10 cellular contexts compared by ENCODE assay signal in genomic region chr9:120402741-120403542, GRCh38.
DNase-seq lines count a peak whose midpoint lies in the region; ATAC-seq, FAIRE-seq and TF ChIP-seq lines count a peak whose summit lies in the region.
"Had no signal": no experiment of that assay in that cellular context is flagged by ENCODE, and none has a peak within 500 bp of the region (broad histone marks: within the 10 kb centered on the region; RNA-seq: fewer than 3 reads in every experiment).

No MANE protein-coding gene starts in this region.

- peak; percentile 98 for DNase-seq in Caki2 (ENCODE audit: low read depth)
- DNase-seq in NCI-H226: peak; percentile 89
- peak; percentile 87 for DNase-seq in bronchial epithelial cell (ENCODE audit: low read depth)
- no peak for DNase-seq in omental fat pad (ENCODE audit: low spot score)
- no peak for DNase-seq in NCI-H510A (lab: John Stamatoyannopoulos, UW)
- no peak for DNase-seq in mucosa of gallbladder (ENCODE audit: low spot score)
- no peak for DNase-seq in NCI-H1930 (lab: John Stamatoyannopoulos, UW)
- no peak for DNase-seq in NCI-H524 treated with DMSO at 0.1 percent for 48 hours (lab: John Stamatoyannopoulos, UW)

- in situ Hi-C loops in Caki2 (cut with HindIII; ENCODE audit: low pct_unique_long_range_greater_than_20kb, low sequenced_read_pairs): no loop called here

- TF ChIP-seq CTCF in bronchial epithelial cell (IDR thresholded peaks at IDR 0.05; ENCODE audit: insufficient read depth, low read length, severe bottlenecking) (no peak), omental fat pad (IDR thresholded peaks at IDR 0.05) (no peak)

- no peaks in the 10 kb centered on the region for H3K27me3 ChIP-seq in bronchial epithelial cell (ENCODE audit: control insufficient read depth, insufficient read depth, low read length)

- H3K36me3 ChIP-seq in bronchial epithelial cell (ENCODE audit: control insufficient read depth, insufficient read depth, low read length): peaks cover 10% of the 10 kb centered on the region

- peak; percentile 87 for ATAC-seq in omental fat pad (ENCODE audit: low FRiP score)

- FAIRE-seq in bronchial epithelial cell (lab: Jason Lieb, UNC): no peak
- FAIRE-seq: endothelial cell of umbilical vein, GM18507 had no signal

- H3K4me3 ChIP-seq in bronchial epithelial cell (ENCODE audit: low read depth, low read length): no peak overlapping the region

Comparison
In these comparisons a context has a peak if more than half of its experiments do, and no peak if none do; other contexts are left out.
1. DNase-seq: peak in Caki2 (single experiment), NCI-H226 (single experiment) and bronchial epithelial cell (single experiment); none in omental fat pad (single experiment), NCI-H510A (single experiment), mucosa of gallbladder (single experiment), NCI-H1930 (0 of 2) and NCI-H524 treated with DMSO at 0.1 percent for 48 hours (single experiment).